ENCODE assay signal across 9 cellular contexts in the genomic region with DNA sequence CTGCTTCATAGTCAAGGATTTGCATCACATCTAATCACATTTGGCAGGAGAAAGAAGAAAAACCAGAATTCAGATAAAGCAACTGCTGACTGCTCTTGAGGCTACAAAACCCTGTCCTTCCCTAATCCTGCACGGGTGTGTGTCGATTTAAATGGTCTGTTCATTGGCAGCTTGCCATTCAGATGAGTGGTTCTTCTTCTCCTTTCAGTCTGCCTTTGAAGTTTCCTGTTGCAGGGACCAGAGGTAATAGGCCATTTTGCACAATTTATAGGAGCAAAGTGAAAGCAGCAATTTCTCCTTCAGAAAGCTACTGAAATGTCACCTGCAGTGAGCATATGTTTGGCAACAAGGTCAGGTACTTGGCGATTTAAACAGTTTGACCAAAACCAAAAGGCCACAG.
DNase-seq lines count a peak whose midpoint lies in the region; ATAC-seq and TF ChIP-seq lines count a peak whose summit lies in the region.
"Had no signal": no experiment of that assay in that cellular context is flagged by ENCODE, and none has a peak within 500 bp of the region (broad histone marks: within the 10 kb centered on the region; RNA-seq: fewer than 3 reads in every experiment).

No MANE protein-coding gene starts in this region.

- in situ Hi-C loops in brain microvascular endothelial cell (cut with HindIII; ENCODE audit: low pct_ligation_motif_present, low sequenced_read_pairs): no loop called here

- H3K4me2 ChIP-seq in MM.1S (ENCODE audit: low read depth, low read length): peak overlapping the region; percentile 24; the same call in 1 of the 2 replicates
- peak overlapping the region; percentile 16; the same call in 1 of the 2 replicates for H3K4me2 ChIP-seq in OCI-LY3 (ENCODE audit: low read length)

- intact Hi-C loops in uterus (cut with DNase I; ENCODE audit: low total_unique reads): no loop called here

- peak overlapping the region; percentile 10; the same call in 1 of the 2 replicates for H3K27ac ChIP-seq in MM.1S (ENCODE audit: low read length)
- no peak overlapping the region for H3K27ac ChIP-seq in OCI-LY3 (ENCODE audit: low read length)
- no peak overlapping the region for H3K27ac ChIP-seq in uterus
- H3K27ac ChIP-seq in brain microvascular endothelial cell: no peak overlapping the region

- H3K4me1 ChIP-seq in MM.1S (ENCODE audit: low read length) (0 out of 2 replicates have a peak, but pooled peaks cover 3% of the 10 kb centered on the region), OCI-LY3 (ENCODE audit: low read length) (peaks cover 15% of the 10 kb centered on the region), uterus (no peaks in the 10 kb centered on the region)

- 0 out of 2 replicates have a peak overlapping the region, but pooled peaks have one; percentile 31 for H2AFZ ChIP-seq in MM.1S (ENCODE audit: low read length)
- H2AFZ ChIP-seq in OCI-LY3 (ENCODE audit: low read depth, low read length): no peak overlapping the region

- no peaks in the 10 kb centered on the region for H3F3A ChIP-seq in MM.1S (ENCODE audit: insufficient read depth, low read length)

- no peaks in the 10 kb centered on the region for H3K79me2 ChIP-seq in MM.1S (ENCODE audit: low read length)
- H3K79me2 ChIP-seq in OCI-LY3 (ENCODE audit: low read length): no peaks in the 10 kb centered on the region

- H3K27me3 ChIP-seq in MM.1S (replicated peaks; ENCODE audit: insufficient read depth, low read length) (no peaks in the 10 kb centered on the region), OCI-LY3 (ENCODE audit: low read depth, low read length) (no peaks in the 10 kb centered on the region), uterus (no peaks in the 10 kb centered on the region), brain microvascular endothelial cell (replicated peaks) (no peaks in the 10 kb centered on the region)

- H3K4me3 ChIP-seq in MM.1S (ENCODE audit: low read length) (no peak overlapping the region), OCI-LY3 (ENCODE audit: low read length) (no peak overlapping the region), fibroblast of pulmonary artery (replicated peaks; ENCODE audit: low read depth, low read length) (no peak overlapping the region), uterus (no peak overlapping the region), brain microvascular endothelial cell (ENCODE audit: low read depth, low read length) (no peak overlapping the region)

- ATAC-seq in GM21619 (IDR thresholded peaks at IDR 0.05; ENCODE audit: unreplicated experiment): no peak

- peak; percentile 93 for DNase-seq in DMS153 (lab: John Stamatoyannopoulos, UW)
- peak; percentile 53 for DNase-seq in MM.1S
- DNase-seq in fibroblast of pulmonary artery (ENCODE audit: low read depth): peak; percentile 7
- DNase-seq in uterus: no peak
- DNase-seq in stimulated activated CD4-positive, alpha-beta T cell treated with anti-CD3 and anti-CD28 coated beads, Interleukin-4, amount 100 ng/mL, for 4 hours: no peak
- no peak for DNase-seq in brain microvascular endothelial cell
- DNase-seq: CD8-positive, alpha-beta memory T cell had no signal

- no peaks in the 10 kb centered on the region for H3K36me3 ChIP-seq in MM.1S (replicated peaks; ENCODE audit: insufficient read depth, low read length)
- no peaks in the 10 kb centered on the region for H3K36me3 ChIP-seq in OCI-LY3 (replicated peaks; ENCODE audit: low read depth, low read length)
- no peaks in the 10 kb centered on the region for H3K36me3 ChIP-seq in uterus
- no peaks in the 10 kb centered on the region for H3K36me3 ChIP-seq in brain microvascular endothelial cell (replicated peaks)

- no peak overlapping the region for H3K9ac ChIP-seq in MM.1S (ENCODE audit: low read length)
- no peak overlapping the region for H3K9ac ChIP-seq in OCI-LY3 (ENCODE audit: low read length)

- TF ChIP-seq CTCF in MM.1S (IDR thresholded peaks at IDR 0.05; ENCODE audit: low read length) (no peak), OCI-LY3 (IDR thresholded peaks at IDR 0.05; ENCODE audit: low read depth, low read length) (no peak), fibroblast of pulmonary artery (IDR thresholded peaks at IDR 0.05; ENCODE audit: low read length, missing control alignments) (no peak), uterus (IDR thresholded peaks at IDR 0.05) (no peak), brain microvascular endothelial cell (IDR thresholded peaks at IDR 0.05; ENCODE audit: low read depth, low read length, missing control alignments) (no peak)

- H3K9me2 ChIP-seq in MM.1S (replicated peaks; ENCODE audit: insufficient read depth, low read length): no peaks in the 10 kb centered on the region

- H4K20me1 ChIP-seq in MM.1S (ENCODE audit: insufficient read depth, low read length): no peaks in the 10 kb centered on the region
- H4K20me1 ChIP-seq in OCI-LY3 (ENCODE audit: insufficient read depth, low read length): no peaks in the 10 kb centered on the region

- TF ChIP-seq POLR2A in uterus (IDR thresholded peaks at IDR 0.05): no peak

- H3K9me3 ChIP-seq in MM.1S (replicated peaks; ENCODE audit: insufficient read depth, low read length) (no peaks in the 10 kb centered on the region), OCI-LY3 (ENCODE audit: insufficient read depth, low read length) (no peaks in the 10 kb centered on the region), uterus (no peaks in the 10 kb centered on the region)

Comparison
In these comparisons a context has a peak if more than half of its experiments do, and no peak if none do; other contexts are left out.
1. DNase-seq: peak in DMS153 (single experiment), MM.1S (single experiment) and fibroblast of pulmonary artery (single experiment); none in uterus (0 of 2), stimulated activated CD4-positive, alpha-beta T cell treated with anti-CD3 and anti-CD28 coated beads, Interleukin-4, amount 100 ng/mL, for 4 hours (0 of 2) and brain microvascular endothelial cell (single experiment).